Comparison of ENCODE assay signal across 19 cellular contexts in genomic region chr6:100176951-100177710, GRCh38.
A peak's percentile ranks its signal among the peaks of the same experiment; 100 is the strongest.
DNase-seq lines count a peak whose midpoint lies in the region; ATAC-seq and TF ChIP-seq lines count a peak whose summit lies in the region.
"Had no signal": no experiment of that assay in that cellular context is flagged by ENCODE, and none has a peak within 500 bp of the region (broad histone marks: within the 10 kb centered on the region; RNA-seq: fewer than 3 reads in every experiment).

No MANE protein-coding gene starts in this region.

- 91% methylated on average over 4 of the region's 4 CpGs for WGBS in mammary epithelial cell (ENCODE audit: low coverage, missing lambda C conversion rate)

- in situ Hi-C loops in mammary epithelial cell (cut with MboI; ENCODE audit: low sequenced_read_pairs in 2 of 2): no loop called here

- intact Hi-C loops in mammary epithelial cell (cut with micrococcal nuclease): loop anchor here (1.0 kb wide), 1 partner anchor 302 kb away; no protein-coding TSS in a partner anchor
- intact Hi-C loops in CD4-positive, alpha-beta T cell (cut with DNase I, micrococcal nuclease): no loop called here

- H3K27ac Mint-ChIP-seq in nephron progenitor cell: peak overlapping the region; percentile 96
- no peak overlapping the region for H3K27ac Mint-ChIP-seq in CD4-positive, alpha-beta T cell
- H3K27ac Mint-ChIP-seq in activated CD4-positive, alpha-beta T cell treated with anti-CD3 and anti-CD28 coated beads, Interleukin-2, amount 10 ng/mL, durations not matched to agents 7 days and 5 days: no peak overlapping the region
- H3K27ac Mint-ChIP-seq: activated naive CD8-positive, alpha-beta T cell treated with anti-CD3 and anti-CD28 coated beads, Interleukin-2, amount 10 ng/mL, durations not matched to agents 7 days and 5 days; activated T-cell treated with anti-CD3 and anti-CD28 coated beads, Interleukin-2, amount 50 U/mL, for 72 hours; T-helper 1 cell treated with Interleukin-12 subunit alpha and Interleukin-12 subunit beta and Interleukin-4 antibody, amounts not matched to agents 30 μg/mL and 1 μg/mL, for 36 hours had no signal

- BruUV-seq in mammary epithelial cell (replicated peaks; lab: Mats Ljungman, UMichigan): no TSS peak

- POLR2A ChIA-PET in CD4-positive, alpha-beta T cell (lab: Charles Lee): no interaction called here
- POLR2A ChIA-PET in activated CD4-positive, alpha-beta T cell treated with anti-CD3 and anti-CD28 coated beads, Interleukin-2, amount 10 ng/mL, durations not matched to agents 7 days and 5 days (lab: Charles Lee): no interaction called here

- peaks cover 53% of the 10 kb centered on the region for H3K4me1 ChIP-seq in DND-41 (ENCODE audit: insufficient read depth, low read length)
- peaks cover 18% of the 10 kb centered on the region for H3K4me1 ChIP-seq in mammary epithelial cell (ENCODE audit: insufficient read depth, low read length)
- H3K4me1 ChIP-seq: sigmoid colon had no signal

- peak overlapping the region; percentile 48; the same call in 1 of the 2 replicates for H2AFZ ChIP-seq in DND-41 (ENCODE audit: low read depth, low read length)
- peak overlapping the region; percentile 43 for H2AFZ ChIP-seq in mammary epithelial cell (ENCODE audit: low read depth, low read length)

- H3K4me2 ChIP-seq in DND-41 (ENCODE audit: insufficient read depth, low read length) (no peak overlapping the region), mammary epithelial cell (ENCODE audit: insufficient read depth, low read depth, low read length) (no peak overlapping the region)

- peaks cover 60% of the 10 kb centered on the region for H3K4me1 Mint-ChIP-seq in nephron progenitor cell
- H3K4me1 Mint-ChIP-seq in CD4-positive, alpha-beta T cell (ENCODE audit: low read depth): no peaks in the 10 kb centered on the region
- peaks cover 3% of the 10 kb centered on the region for H3K4me1 Mint-ChIP-seq in activated CD4-positive, alpha-beta T cell treated with anti-CD3 and anti-CD28 coated beads, Interleukin-2, amount 10 ng/mL, durations not matched to agents 7 days and 5 days
- H3K4me1 Mint-ChIP-seq: activated naive CD8-positive, alpha-beta T cell treated with anti-CD3 and anti-CD28 coated beads, Interleukin-2, amount 10 ng/mL, durations not matched to agents 7 days and 5 days had no signal

- TF ChIP-seq CTCF in DND-41 (IDR thresholded peaks at IDR 0.05; ENCODE audit: borderline replicate concordance, extremely low read depth, low read length, poor library complexity, severe bottlenecking): no peak
- TF ChIP-seq CTCF in mammary epithelial cell (conservative IDR thresholded peaks at IDR 0.05 in 1 of 2, IDR thresholded peaks at IDR 0.05 in 1 of 2; ENCODE audit: extremely low read depth in 1 of 2, insufficient read depth in 1 of 2, low read depth in 1 of 2, low read length in 2 of 2): no peak
- no peak for TF ChIP-seq CTCF in nephron progenitor cell (IDR thresholded peaks at IDR 0.05)
- no peak for TF ChIP-seq CTCF in CD4-positive, alpha-beta T cell (IDR thresholded peaks at IDR 0.05)

- H3K36me3 ChIP-seq in DND-41 (ENCODE audit: insufficient read depth, low read length) (no peaks in the 10 kb centered on the region), mammary epithelial cell (ENCODE audit: insufficient read depth, low read length) (no peaks in the 10 kb centered on the region)
- H3K36me3 ChIP-seq: cardiac muscle cell, esophagus squamous epithelium, heart right ventricle, neutrophil, sigmoid colon had no signal

- no peak for ATAC-seq in DND-41 (ENCODE audit: insufficient read depth, low read depth)
- ATAC-seq in CD4-positive, alpha-beta T cell (ENCODE audit: poor library complexity): no peak
- ATAC-seq: activated T-cell treated with anti-CD3 and anti-CD28 coated beads, Interleukin-2, amount 50 U/mL, for 72 hours had no signal

- H3K27ac ChIP-seq in DND-41 (ENCODE audit: low read length) (peak overlapping the region; percentile 68), mammary epithelial cell (ENCODE audit: insufficient read depth, low read depth, low read length) (no peak overlapping the region)
- no peak overlapping the region for H3K27ac ChIP-seq in CD4-positive, alpha-beta T cell (ENCODE audit: low read depth, low read length)
- H3K27ac ChIP-seq: esophagus squamous epithelium, neutrophil, VCaP had no signal

- H3K27me3 Mint-ChIP-seq in nephron progenitor cell (ENCODE audit: low read depth, poor library complexity): no peaks in the 10 kb centered on the region
- peaks cover 12% of the 10 kb centered on the region for H3K27me3 Mint-ChIP-seq in CD4-positive, alpha-beta T cell
- H3K27me3 Mint-ChIP-seq in activated CD4-positive, alpha-beta T cell treated with anti-CD3 and anti-CD28 coated beads, Interleukin-2, amount 10 ng/mL, durations not matched to agents 7 days and 5 days: peaks cover 3% of the 10 kb centered on the region
- H3K27me3 Mint-ChIP-seq: activated naive CD8-positive, alpha-beta T cell treated with anti-CD3 and anti-CD28 coated beads, Interleukin-2, amount 10 ng/mL, durations not matched to agents 7 days and 5 days had no signal

- no peak overlapping the region; the same call in 1 of the 2 replicates for H3K9ac ChIP-seq in DND-41 (ENCODE audit: low read depth, low read length)
- no peak overlapping the region for H3K9ac ChIP-seq in mammary epithelial cell (ENCODE audit: insufficient read depth, low read length)

- H3K4me3 Mint-ChIP-seq in nephron progenitor cell: peak overlapping the region; percentile 49
- H3K4me3 Mint-ChIP-seq in CD4-positive, alpha-beta T cell: no peak overlapping the region
- no peak overlapping the region for H3K4me3 Mint-ChIP-seq in activated CD4-positive, alpha-beta T cell treated with anti-CD3 and anti-CD28 coated beads, Interleukin-2, amount 10 ng/mL, durations not matched to agents 7 days and 5 days
- H3K4me3 Mint-ChIP-seq: activated naive CD8-positive, alpha-beta T cell treated with anti-CD3 and anti-CD28 coated beads, Interleukin-2, amount 10 ng/mL, durations not matched to agents 7 days and 5 days; activated T-cell treated with anti-CD3 and anti-CD28 coated beads, Interleukin-2, amount 50 U/mL, for 72 hours; T-helper 1 cell treated with Interleukin-12 subunit alpha and Interleukin-12 subunit beta and Interleukin-4 antibody, amounts not matched to agents 30 μg/mL and 1 μg/mL, for 36 hours had no signal

- H4K20me1 ChIP-seq in DND-41 (ENCODE audit: insufficient read depth, low read length) (no peaks in the 10 kb centered on the region), mammary epithelial cell (ENCODE audit: insufficient read depth, low read length) (no peaks in the 10 kb centered on the region)

- H3K79me2 ChIP-seq in DND-41 (ENCODE audit: insufficient read depth, low read length): no peaks in the 10 kb centered on the region
- no peaks in the 10 kb centered on the region for H3K79me2 ChIP-seq in mammary epithelial cell (ENCODE audit: insufficient read depth, low read length)

- H3K36me3 Mint-ChIP-seq in nephron progenitor cell (ENCODE audit: low read depth): peaks cover 28% of the 10 kb centered on the region
- no peaks in the 10 kb centered on the region for H3K36me3 Mint-ChIP-seq in CD4-positive, alpha-beta T cell (ENCODE audit: low read depth)
- H3K36me3 Mint-ChIP-seq in activated CD4-positive, alpha-beta T cell treated with anti-CD3 and anti-CD28 coated beads, Interleukin-2, amount 10 ng/mL, durations not matched to agents 7 days and 5 days (ENCODE audit: low read depth): no peaks in the 10 kb centered on the region
- H3K36me3 Mint-ChIP-seq: activated naive CD8-positive, alpha-beta T cell treated with anti-CD3 and anti-CD28 coated beads, Interleukin-2, amount 10 ng/mL, durations not matched to agents 7 days and 5 days had no signal

- H3K9me3 Mint-ChIP-seq in nephron progenitor cell: peaks cover 4% of the 10 kb centered on the region
- no peaks in the 10 kb centered on the region for H3K9me3 Mint-ChIP-seq in CD4-positive, alpha-beta T cell
- H3K9me3 Mint-ChIP-seq in activated CD4-positive, alpha-beta T cell treated with anti-CD3 and anti-CD28 coated beads, Interleukin-2, amount 10 ng/mL, durations not matched to agents 7 days and 5 days: no peaks in the 10 kb centered on the region
- H3K9me3 Mint-ChIP-seq: activated naive CD8-positive, alpha-beta T cell treated with anti-CD3 and anti-CD28 coated beads, Interleukin-2, amount 10 ng/mL, durations not matched to agents 7 days and 5 days; activated T-cell treated with anti-CD3 and anti-CD28 coated beads, Interleukin-2, amount 50 U/mL, for 72 hours; T-helper 1 cell treated with Interleukin-12 subunit alpha and Interleukin-12 subunit beta and Interleukin-4 antibody, amounts not matched to agents 30 μg/mL and 1 μg/mL, for 36 hours had no signal

- CTCF ChIA-PET in mammary epithelial cell (lab: Charles Lee; ENCODE audit: low non-redundant PET): no interaction called here
- CTCF ChIA-PET in CD4-positive, alpha-beta T cell (lab: Charles Lee): no interaction called here
- CTCF ChIA-PET in activated CD4-positive, alpha-beta T cell treated with anti-CD3 and anti-CD28 coated beads, Interleukin-2, amount 10 ng/mL, durations not matched to agents 7 days and 5 days (lab: Charles Lee): interaction anchor here (0.5 kb wide), 1 partner anchor 55 kb away, joined by 3 read pairs; no protein-coding TSS in a partner anchor

- no peaks in the 10 kb centered on the region for H3K27me3 ChIP-seq in DND-41 (ENCODE audit: insufficient read depth, low read length, poor library complexity)
- H3K27me3 ChIP-seq in mammary epithelial cell (ENCODE audit: insufficient read depth, low read length): no peaks in the 10 kb centered on the region
- H3K27me3 ChIP-seq in CD4-positive, alpha-beta T cell (ENCODE audit: control insufficient read depth, insufficient read depth, low read length): no peaks in the 10 kb centered on the region
- H3K27me3 ChIP-seq: cardiac muscle cell, esophagus squamous epithelium, heart right ventricle, neutrophil, sigmoid colon had no signal

- dilution Hi-C loops in mammary epithelial cell (cut with HindIII; ENCODE audit: low sequenced_read_pairs): no loop called here

- H3K9me3 ChIP-seq in DND-41 (ENCODE audit: insufficient read depth, low read length, severe bottlenecking) (no peaks in the 10 kb centered on the region), mammary epithelial cell (replicated peaks; ENCODE audit: insufficient read depth, low read length) (no peaks in the 10 kb centered on the region)
- H3K9me3 ChIP-seq in CD4-positive, alpha-beta T cell (ENCODE audit: control insufficient read depth, low read length): no peaks in the 10 kb centered on the region
- H3K9me3 ChIP-seq: esophagus squamous epithelium, heart right ventricle, neutrophil, sigmoid colon had no signal

- H3K4me3 ChIP-seq in DND-41 (ENCODE audit: low read depth in 1 of 2, low read length in 2 of 2) (no peak overlapping the region), mammary epithelial cell (replicated peaks in 1 of 3; ENCODE audit: insufficient read depth in 1 of 3, low read depth in 2 of 3, low read length in 3 of 3) (no peak overlapping the region)
- H3K4me3 ChIP-seq: cardiac muscle cell, esophagus squamous epithelium, heart right ventricle, sigmoid colon had no signal

- DNase-seq in DND-41 (no peak), M059J (ENCODE audit: low read depth) (peak; percentile 57), mammary epithelial cell (no peak), nephron progenitor cell (no peak), NCI-H774 (lab: John Stamatoyannopoulos, UW) (no peak)
- DNase-seq in stimulated activated CD4-positive, alpha-beta T cell treated with anti-CD3 and anti-CD28 coated beads, Interleukin-4, amount 100 ng/mL, for 4 hours: no peak
- no peak for DNase-seq in CD4-positive, alpha-beta T cell
- DNase-seq in activated CD4-positive, alpha-beta T cell treated with anti-CD3 and anti-CD28 coated beads, Interleukin-2, amount 10 ng/mL, durations not matched to agents 7 days and 5 days: no peak
- DNase-seq: activated CD4-positive, alpha-beta T cell treated with anti-CD3 and anti-CD28 coated beads, Interleukin-2, amount 50 U/mL, for 48 hours; activated naive CD8-positive, alpha-beta T cell treated with anti-CD3 and anti-CD28 coated beads, Interleukin-2, amount 10 ng/mL, durations not matched to agents 7 days and 5 days; activated T-cell treated with anti-CD3 and anti-CD28 coated beads, Interleukin-2, amount 50 U/mL, for 72 hours; esophagus squamous epithelium; heart right ventricle; NCI-H1092; sigmoid colon had no signal
